1 cellular context compared by ENCODE assay signal in the genomic region with DNA sequence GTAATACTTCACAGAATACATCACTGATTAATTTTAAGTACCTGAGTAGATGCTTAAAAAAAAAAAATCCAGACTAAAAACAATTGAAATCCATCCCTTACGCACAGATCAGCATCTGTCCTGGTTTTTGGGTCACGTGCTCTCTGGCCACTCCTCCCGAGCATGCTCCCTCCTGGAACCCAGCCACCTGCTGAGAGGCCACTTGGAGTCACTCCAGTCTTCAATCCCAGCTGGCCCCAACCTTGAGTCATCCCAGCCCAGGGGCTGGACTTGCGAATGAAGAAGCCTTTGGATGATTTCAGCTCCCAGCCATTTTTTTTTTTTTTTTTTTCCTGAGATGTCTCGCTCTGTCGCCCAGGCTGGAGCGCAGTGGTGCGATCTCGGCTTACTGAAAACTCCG.
TF ChIP-seq lines count a peak whose summit lies in the region.

No MANE protein-coding gene starts in this region.

TF ChIP-seq in K562, 482 proteins besides CTCF, POLR2A, EP300 and RAD21 (continued from another document):
- TF ChIP-seq, protein P1, sequence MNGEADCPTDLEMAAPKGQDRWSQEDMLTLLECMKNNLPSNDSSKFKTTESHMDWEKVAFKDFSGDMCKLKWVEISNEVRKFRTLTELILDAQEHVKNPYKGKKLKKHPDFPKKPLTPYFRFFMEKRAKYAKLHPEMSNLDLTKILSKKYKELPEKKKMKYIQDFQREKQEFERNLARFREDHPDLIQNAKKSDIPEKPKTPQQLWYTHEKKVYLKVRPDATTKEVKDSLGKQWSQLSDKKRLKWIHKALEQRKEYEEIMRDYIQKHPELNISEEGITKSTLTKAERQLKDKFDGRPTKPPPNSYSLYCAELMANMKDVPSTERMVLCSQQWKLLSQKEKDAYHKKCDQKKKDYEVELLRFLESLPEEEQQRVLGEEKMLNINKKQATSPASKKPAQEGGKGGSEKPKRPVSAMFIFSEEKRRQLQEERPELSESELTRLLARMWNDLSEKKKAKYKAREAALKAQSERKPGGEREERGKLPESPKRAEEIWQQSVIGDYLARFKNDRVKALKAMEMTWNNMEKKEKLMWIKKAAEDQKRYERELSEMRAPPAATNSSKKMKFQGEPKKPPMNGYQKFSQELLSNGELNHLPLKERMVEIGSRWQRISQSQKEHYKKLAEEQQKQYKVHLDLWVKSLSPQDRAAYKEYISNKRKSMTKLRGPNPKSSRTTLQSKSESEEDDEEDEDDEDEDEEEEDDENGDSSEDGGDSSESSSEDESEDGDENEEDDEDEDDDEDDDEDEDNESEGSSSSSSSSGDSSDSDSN (IDR thresholded peaks at IDR 0.05; ENCODE audit: borderline replicate concordance in 1 of 2, low read depth in 2 of 2, low read length in 2 of 2), result no peak
- TF ChIP-seq RCOR1 (IDR thresholded peaks at IDR 0.05; ENCODE audit: borderline replicate concordance in 1 of 2, low read depth in 2 of 2, low read length in 2 of 2), result peak in 1 of 2 experiments; percentile 66; a peak in 2 of 4 replicates
- TF ChIP-seq ZNF551 (CRISPR knock-in tag; IDR thresholded peaks at IDR 0.05), result no peak
- TF ChIP-seq, protein P2, sequence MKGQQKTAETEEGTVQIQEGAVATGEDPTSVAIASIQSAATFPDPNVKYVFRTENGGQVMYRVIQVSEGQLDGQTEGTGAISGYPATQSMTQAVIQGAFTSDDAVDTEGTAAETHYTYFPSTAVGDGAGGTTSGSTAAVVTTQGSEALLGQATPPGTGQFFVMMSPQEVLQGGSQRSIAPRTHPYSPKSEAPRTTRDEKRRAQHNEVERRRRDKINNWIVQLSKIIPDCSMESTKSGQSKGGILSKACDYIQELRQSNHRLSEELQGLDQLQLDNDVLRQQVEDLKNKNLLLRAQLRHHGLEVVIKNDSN (CRISPR knock-in tag; IDR thresholded peaks at IDR 0.05), result peak; percentile 81
- TF ChIP-seq KAT8 (IDR thresholded peaks at IDR 0.05; ENCODE audit: low read depth), result no peak
- peak; percentile 82; the same call in 1 of the 2 replicates for TF ChIP-seq TOE1 (IDR thresholded peaks at IDR 0.05; ENCODE audit: borderline replicate concordance)
- TF ChIP-seq TOE1 (CRISPR knock-in tag; IDR thresholded peaks at IDR 0.05; ENCODE audit: borderline replicate concordance, low read depth), result no peak
- peak; percentile 83 for TF ChIP-seq NRF1 (conservative IDR thresholded peaks at IDR 0.05 in 1 of 2, IDR thresholded peaks at IDR 0.05 in 1 of 2)
